In genomic region chr9:78234810-78235209, GRCh38 we compare ENCODE assay signal across 1 cellular context.
TF ChIP-seq lines count a peak whose summit lies in the region.

No MANE protein-coding gene starts in this region.

TF ChIP-seq in GM23338, 12 proteins besides CTCF, POLR2A, EP300 and RAD21 (continued from another document):
- TF ChIP-seq ETS1 (IDR thresholded peaks at IDR 0.05) (no peak), ZNF331 (CRISPR knock-in tag; IDR thresholded peaks at IDR 0.05; ENCODE audit: low read depth) (no peak), EZH2 (IDR thresholded peaks at IDR 0.05; ENCODE audit: low read depth, unreplicated experiment) (no peak), CREB1 (CRISPR knock-in tag; IDR thresholded peaks at IDR 0.05; ENCODE audit: low read depth) (no peak), EZH2phosphoT487 (IDR thresholded peaks at IDR 0.05; ENCODE audit: unreplicated experiment) (no peak), STAT1 (IDR thresholded peaks at IDR 0.05; ENCODE audit: unreplicated experiment) (no peak), NANOG (IDR thresholded peaks at IDR 0.05; ENCODE audit: borderline replicate concordance) (no peak), ZNF114 (CRISPR knock-in tag; IDR thresholded peaks at IDR 0.05) (no peak), REST (IDR thresholded peaks at IDR 0.05; ENCODE audit: unreplicated experiment) (no peak), JUNB (IDR thresholded peaks at IDR 0.05; ENCODE audit: unreplicated experiment) (no peak), POLR2AphosphoS5 (IDR thresholded peaks at IDR 0.05; ENCODE audit: low read depth) (no peak)
